Comparison of ENCODE assay signal across 8 cellular contexts in the genomic region with DNA sequence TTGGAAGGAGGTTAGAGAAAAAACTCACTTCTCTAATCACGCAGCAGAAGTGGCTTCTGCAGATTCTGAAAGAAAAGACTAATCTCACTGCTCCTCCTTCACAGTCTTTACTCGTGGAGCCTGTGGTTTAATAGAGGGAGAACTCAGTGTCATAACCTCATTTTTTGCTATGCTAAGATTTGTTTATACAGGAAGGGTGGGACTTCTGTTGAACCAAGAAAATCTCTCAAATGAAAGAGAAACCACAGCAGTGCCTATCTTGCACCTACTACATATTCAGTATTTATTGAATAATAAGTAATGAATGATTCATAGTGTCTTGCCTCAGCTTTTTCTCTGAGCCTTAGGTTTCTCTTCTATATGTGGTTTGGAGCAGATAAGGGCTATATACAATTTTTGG.
DNase-seq lines count a peak whose midpoint lies in the region; ATAC-seq and TF ChIP-seq lines count a peak whose summit lies in the region.

No MANE protein-coding gene starts in this region.

- no peaks in the 10 kb centered on the region for H3K36me3 ChIP-seq in gastroesophageal sphincter

- POLR2A ChIA-PET in activated CD8-positive, alpha-beta T cell treated with anti-CD3 and anti-CD28 coated beads for 36 hours (lab: Charles Lee) = no interaction called here

- no peaks in the 10 kb centered on the region for H3K27me3 ChIP-seq in gastroesophageal sphincter

- TF ChIP-seq POLR2A in gastroesophageal sphincter (IDR thresholded peaks at IDR 0.05) = no peak

- no peak overlapping the region for H3K27ac ChIP-seq in gastroesophageal sphincter

- intact Hi-C loops in activated CD8-positive, alpha-beta T cell treated with anti-CD3 and anti-CD28 coated beads for 36 hours (cut with micrococcal nuclease) = loop anchor here (5.0 kb wide), 1 partner anchor 42 kb away; no protein-coding TSS in a partner anchor

- H3K4me1 ChIP-seq in gastroesophageal sphincter = peaks cover 0 to 7% (median 0%) of the 10 kb centered on the region in 3 donors

- no peak for DNase-seq in activated CD4-positive, CD25-positive, alpha-beta regulatory T cell treated with anti-CD3 and anti-CD28 coated beads, Interleukin-2, amount 50 U/mL, for 72 hours
- DNase-seq in activated CD8-positive, alpha-beta T cell treated with anti-CD3 and anti-CD28 coated beads for 36 hours = no peak
- no peak for DNase-seq in progenitor cell of endocrine pancreas (ENCODE audit: low spot score, unreplicated experiment)
- DNase-seq in COLO668 (lab: John Stamatoyannopoulos, UW; ENCODE audit: unreplicated experiment) = no peak
- no peak for DNase-seq in chondrocyte (ENCODE audit: low spot score)

- peak overlapping the region; percentile 81 for H3K27ac Mint-ChIP-seq in activated CD8-positive, alpha-beta T cell treated with anti-CD3 and anti-CD28 coated beads for 36 hours
- H3K27ac Mint-ChIP-seq in progenitor cell of endocrine pancreas = peak overlapping the region; percentile 10
- H3K27ac Mint-ChIP-seq in chondrocyte (ENCODE audit: unreplicated experiment) = no peak overlapping the region

- H3K4me1 Mint-ChIP-seq in activated CD8-positive, alpha-beta T cell treated with anti-CD3 and anti-CD28 coated beads for 36 hours (ENCODE audit: low read depth) = peaks cover 22% of the 10 kb centered on the region
- H3K4me1 Mint-ChIP-seq in progenitor cell of endocrine pancreas (ENCODE audit: low read depth) (peaks cover 1% of the 10 kb centered on the region), chondrocyte (ENCODE audit: low read depth) (peaks cover 13% of the 10 kb centered on the region)

- peaks cover 4% of the 10 kb centered on the region for H3K36me3 Mint-ChIP-seq in activated CD8-positive, alpha-beta T cell treated with anti-CD3 and anti-CD28 coated beads for 36 hours (ENCODE audit: low read depth)
- H3K36me3 Mint-ChIP-seq in progenitor cell of endocrine pancreas (ENCODE audit: insufficient read depth) (peaks cover 4% of the 10 kb centered on the region), chondrocyte (ENCODE audit: low read depth) (no peaks in the 10 kb centered on the region)

- ATAC-seq in activated CD4-positive, CD25-positive, alpha-beta regulatory T cell treated with anti-CD3 and anti-CD28 coated beads, Interleukin-2, amount 50 U/mL, for 24 hours = peak; percentile 93 to 97
- ATAC-seq in HG02885 (IDR thresholded peaks at IDR 0.05; ENCODE audit: poor library complexity, unreplicated experiment) (peak; percentile 80), gastroesophageal sphincter (no peak)
- ATAC-seq in activated CD8-positive, alpha-beta T cell treated with anti-CD3 and anti-CD28 coated beads for 36 hours = peak; percentile 81

- H3K4me3 ChIP-seq in gastroesophageal sphincter = no peak overlapping the region

- peak overlapping the region; percentile 27 for H3K4me3 Mint-ChIP-seq in activated CD8-positive, alpha-beta T cell treated with anti-CD3 and anti-CD28 coated beads for 36 hours
- H3K4me3 Mint-ChIP-seq in progenitor cell of endocrine pancreas (ENCODE audit: low read depth) (no peak overlapping the region), chondrocyte (ENCODE audit: unreplicated experiment) (no peak overlapping the region)

- peaks cover 0 to 9% (median 0%) of the 10 kb centered on the region in 3 donors for H3K9me3 ChIP-seq in gastroesophageal sphincter

- H3K9me3 Mint-ChIP-seq in activated CD8-positive, alpha-beta T cell treated with anti-CD3 and anti-CD28 coated beads for 36 hours = peaks cover 10% of the 10 kb centered on the region
- peaks cover 13% of the 10 kb centered on the region for H3K9me3 Mint-ChIP-seq in progenitor cell of endocrine pancreas (ENCODE audit: low read depth)
- H3K9me3 Mint-ChIP-seq in chondrocyte (ENCODE audit: low read depth) = peaks cover 10% of the 10 kb centered on the region

- 8 to 30% methylated on average over 2 of the region's 2 CpGs for WGBS in gastroesophageal sphincter (ENCODE audit: low coverage in 1 of 2), 2 donors

- TF ChIP-seq CTCF in activated CD8-positive, alpha-beta T cell treated with anti-CD3 and anti-CD28 coated beads for 36 hours (IDR thresholded peaks at IDR 0.05) = no peak
- TF ChIP-seq CTCF in progenitor cell of endocrine pancreas (IDR thresholded peaks at IDR 0.05; ENCODE audit: unreplicated experiment) (no peak), gastroesophageal sphincter (IDR thresholded peaks at IDR 0.05) (no peak), chondrocyte (IDR thresholded peaks at IDR 0.05) (no peak)

- no peaks in the 10 kb centered on the region for H3K27me3 Mint-ChIP-seq in activated CD8-positive, alpha-beta T cell treated with anti-CD3 and anti-CD28 coated beads for 36 hours
- H3K27me3 Mint-ChIP-seq in progenitor cell of endocrine pancreas (no peaks in the 10 kb centered on the region), chondrocyte (ENCODE audit: low read depth) (peaks cover 6% of the 10 kb centered on the region)

- no peak for TF ChIP-seq EP300 in gastroesophageal sphincter (IDR thresholded peaks at IDR 0.05)

- CTCF ChIA-PET in activated CD8-positive, alpha-beta T cell treated with anti-CD3 and anti-CD28 coated beads for 36 hours (lab: Charles Lee) = interaction anchor here (1.3 to 2.0 kb wide), 2 partner anchors 42 to 960 kb away, joined by 3 to 4 read pairs; no protein-coding TSS in a partner anchor
